1 cellular context compared by ENCODE assay signal in genomic region chr11:66237867-66238266, GRCh38.
TF ChIP-seq lines count a peak whose summit lies in the region.

No MANE protein-coding gene starts in this region.

TF ChIP-seq in GM23338, 12 proteins besides CTCF, POLR2A, EP300 and RAD21:
- no peak for TF ChIP-seq POLR2AphosphoS5 (IDR thresholded peaks at IDR 0.05; ENCODE audit: low read depth)
- TF ChIP-seq CREB1 (CRISPR knock-in tag; IDR thresholded peaks at IDR 0.05; ENCODE audit: low read depth), result no peak
- no peak for TF ChIP-seq NANOG (IDR thresholded peaks at IDR 0.05; ENCODE audit: borderline replicate concordance)
- no peak for TF ChIP-seq JUNB (IDR thresholded peaks at IDR 0.05; ENCODE audit: unreplicated experiment)
- TF ChIP-seq EZH2phosphoT487 (IDR thresholded peaks at IDR 0.05; ENCODE audit: unreplicated experiment), result no peak
- TF ChIP-seq, protein P1, sequence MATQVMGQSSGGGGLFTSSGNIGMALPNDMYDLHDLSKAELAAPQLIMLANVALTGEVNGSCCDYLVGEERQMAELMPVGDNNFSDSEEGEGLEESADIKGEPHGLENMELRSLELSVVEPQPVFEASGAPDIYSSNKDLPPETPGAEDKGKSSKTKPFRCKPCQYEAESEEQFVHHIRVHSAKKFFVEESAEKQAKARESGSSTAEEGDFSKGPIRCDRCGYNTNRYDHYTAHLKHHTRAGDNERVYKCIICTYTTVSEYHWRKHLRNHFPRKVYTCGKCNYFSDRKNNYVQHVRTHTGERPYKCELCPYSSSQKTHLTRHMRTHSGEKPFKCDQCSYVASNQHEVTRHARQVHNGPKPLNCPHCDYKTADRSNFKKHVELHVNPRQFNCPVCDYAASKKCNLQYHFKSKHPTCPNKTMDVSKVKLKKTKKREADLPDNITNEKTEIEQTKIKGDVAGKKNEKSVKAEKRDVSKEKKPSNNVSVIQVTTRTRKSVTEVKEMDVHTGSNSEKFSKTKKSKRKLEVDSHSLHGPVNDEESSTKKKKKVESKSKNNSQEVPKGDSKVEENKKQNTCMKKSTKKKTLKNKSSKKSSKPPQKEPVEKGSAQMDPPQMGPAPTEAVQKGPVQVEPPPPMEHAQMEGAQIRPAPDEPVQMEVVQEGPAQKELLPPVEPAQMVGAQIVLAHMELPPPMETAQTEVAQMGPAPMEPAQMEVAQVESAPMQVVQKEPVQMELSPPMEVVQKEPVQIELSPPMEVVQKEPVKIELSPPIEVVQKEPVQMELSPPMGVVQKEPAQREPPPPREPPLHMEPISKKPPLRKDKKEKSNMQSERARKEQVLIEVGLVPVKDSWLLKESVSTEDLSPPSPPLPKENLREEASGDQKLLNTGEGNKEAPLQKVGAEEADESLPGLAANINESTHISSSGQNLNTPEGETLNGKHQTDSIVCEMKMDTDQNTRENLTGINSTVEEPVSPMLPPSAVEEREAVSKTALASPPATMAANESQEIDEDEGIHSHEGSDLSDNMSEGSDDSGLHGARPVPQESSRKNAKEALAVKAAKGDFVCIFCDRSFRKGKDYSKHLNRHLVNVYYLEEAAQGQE (IDR thresholded peaks at IDR 0.05; ENCODE audit: unreplicated experiment), result no peak
